In the genomic region with DNA sequence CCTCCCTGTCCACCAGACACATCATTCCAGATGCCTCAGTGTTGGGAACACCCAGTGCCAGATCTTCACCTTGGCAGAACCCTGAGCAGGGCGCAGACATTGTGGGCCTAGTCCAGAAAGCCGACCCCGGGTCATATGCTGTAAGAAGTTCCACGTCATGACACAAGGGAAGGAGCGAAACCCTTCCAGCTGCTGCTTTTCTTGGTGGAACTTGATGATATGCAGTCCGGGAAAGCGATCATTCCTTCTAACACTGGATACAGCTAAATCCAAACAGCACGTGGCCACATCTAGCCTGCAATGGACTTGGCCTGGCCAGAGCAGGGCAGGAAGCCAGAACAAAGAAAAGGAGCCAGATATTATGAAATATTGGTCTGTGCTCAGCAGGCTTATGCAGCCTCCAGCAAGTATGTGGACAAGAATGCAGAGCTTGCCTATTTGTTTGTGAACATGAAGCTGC, we compare ENCODE assay signal across 11 cellular contexts. TPM values are rescaled to one million over a fixed set of nuclear protein-coding genes. Genes with fewer than 3 reads are reported as not detected.
DNase-seq lines count a peak whose midpoint lies in the region; ATAC-seq, FAIRE-seq and TF ChIP-seq lines count a peak whose summit lies in the region.
"Had no signal": no experiment of that assay in that cellular context is flagged by ENCODE, and none has a peak within 500 bp of the region (broad histone marks: within the 10 kb centered on the region; RNA-seq: fewer than 3 reads in every experiment).

No MANE protein-coding gene starts in this region.

- peak; percentile 92 for DNase-seq in AG20443 (ENCODE audit: low spot score)
- peak; percentile 89 for DNase-seq in MCF 10A (ENCODE audit: unreplicated experiment)
- DNase-seq in left ventricle myocardium inferior: peak; percentile 79
- DNase-seq in pancreas: peak; percentile 65 to 87 (median 83)
- DNase-seq in WERI-Rb-1: no peak
- no peak for DNase-seq in GM10266 (ENCODE audit: extremely low spot score)
- DNase-seq in naive thymus-derived CD8-positive, alpha-beta T cell: no peak
- no peak for DNase-seq in AML-193 (lab: John Stamatoyannopoulos, UW)

- no peaks in the 10 kb centered on the region for H3K9me3 ChIP-seq in left ventricle myocardium inferior (replicated peaks)
- H3K9me3 ChIP-seq in pancreas: no peaks in the 10 kb centered on the region
- no peaks in the 10 kb centered on the region for H3K9me3 ChIP-seq in WERI-Rb-1 (ENCODE audit: severe bottlenecking)
- H3K9me3 ChIP-seq: BLaER1 treated with 17β-estradiol and CSF1 and Interleukin-3, amounts not matched to agents 10 nM and 100 nM had no signal

- H3K27me3 ChIP-seq in left ventricle myocardium inferior (ENCODE audit: low read depth) (no peaks in the 10 kb centered on the region), pancreas (no peaks in the 10 kb centered on the region), WERI-Rb-1 (ENCODE audit: insufficient read depth, low read depth, severe bottlenecking) (peaks cover 9% of the 10 kb centered on the region)
- H3K27me3 ChIP-seq: BLaER1 treated with 17β-estradiol and CSF1 and Interleukin-3, amounts not matched to agents 10 nM and 100 nM had no signal

- peak overlapping the region; percentile 23 for H3K4me3 ChIP-seq in left ventricle myocardium inferior
- no peak overlapping the region for H3K4me3 ChIP-seq in pancreas
- H3K4me3 ChIP-seq in WERI-Rb-1 (ENCODE audit: low read depth, low read length): no peak overlapping the region
- H3K4me3 ChIP-seq: BLaER1 treated with 17β-estradiol and CSF1 and Interleukin-3, amounts not matched to agents 10 nM and 100 nM had no signal

- H3K36me3 Mint-ChIP-seq in MCF 10A (ENCODE audit: insufficient read depth, unreplicated experiment): no peaks in the 10 kb centered on the region
- H3K36me3 Mint-ChIP-seq in naive thymus-derived CD8-positive, alpha-beta T cell: no peaks in the 10 kb centered on the region

- CTCF ChIA-PET in MCF 10A (lab: Yijun Ruan, JAX): interaction anchor here (0.6 to 1.3 kb wide), 2 partner anchors 223 to 502 kb away, joined by 3 to 4 read pairs; no protein-coding TSS in a partner anchor

- TF ChIP-seq CTCF in MCF 10A (IDR thresholded peaks at IDR 0.05; ENCODE audit: unreplicated experiment) (no peak), left ventricle myocardium inferior (IDR thresholded peaks at IDR 0.05; ENCODE audit: borderline replicate concordance) (no peak), pancreas (IDR thresholded peaks at IDR 0.05) (no peak), WERI-Rb-1 (IDR thresholded peaks at IDR 0.05; ENCODE audit: low read depth, low read length) (no peak), GM10266 (IDR thresholded peaks at IDR 0.05; ENCODE audit: control insufficient read depth, insufficient read depth, low read depth, missing control alignments) (no peak)

- peak overlapping the region; percentile 36 for H3K27ac Mint-ChIP-seq in MCF 10A (ENCODE audit: low read depth, unreplicated experiment)
- peak overlapping the region in 1 of 10 donors; percentile 43 for H3K27ac Mint-ChIP-seq in naive thymus-derived CD8-positive, alpha-beta T cell

- BruUV-seq in MCF 10A (replicated peaks; lab: Mats Ljungman, UMichigan): no TSS peak

- peak overlapping the region; percentile 73 for H3K27ac ChIP-seq in left ventricle myocardium inferior (replicated peaks)
- peak overlapping the region in 2 of 4 donors; percentile 50 to 61 for H3K27ac ChIP-seq in pancreas
- H3K27ac ChIP-seq in WERI-Rb-1: no peak overlapping the region
- H3K27ac ChIP-seq: BLaER1 treated with 17β-estradiol and CSF1 and Interleukin-3, amounts not matched to agents 10 nM and 100 nM; epithelial cell of prostate had no signal

- no peaks in the 10 kb centered on the region for H3K9me3 Mint-ChIP-seq in MCF 10A (ENCODE audit: unreplicated experiment)
- no peaks in the 10 kb centered on the region for H3K9me3 Mint-ChIP-seq in naive thymus-derived CD8-positive, alpha-beta T cell

- H3K4me1 ChIP-seq in left ventricle myocardium inferior (peaks cover 39% of the 10 kb centered on the region), pancreas (peaks cover 6 to 12% (median 6%) of the 10 kb centered on the region in 3 donors)

- intact Hi-C loops in MCF 10A (cut with micrococcal nuclease) (no loop called here), left ventricle myocardium inferior (cut with micrococcal nuclease) (no loop called here), pancreas (cut with DNase I) (no loop called here)

- H3K4me3 Mint-ChIP-seq in MCF 10A (ENCODE audit: unreplicated experiment): peak overlapping the region; percentile 30
- H3K4me3 Mint-ChIP-seq in naive thymus-derived CD8-positive, alpha-beta T cell: no peak overlapping the region

- peak; percentile 96 to 99 (median 97) for ATAC-seq in pancreas
- ATAC-seq in naive thymus-derived CD8-positive, alpha-beta T cell: no peak

- no peaks in the 10 kb centered on the region for H3K27me3 Mint-ChIP-seq in MCF 10A (ENCODE audit: insufficient read depth, unreplicated experiment)
- H3K27me3 Mint-ChIP-seq in naive thymus-derived CD8-positive, alpha-beta T cell: no peaks in the 10 kb centered on the region

- peaks cover 56% of the 10 kb centered on the region for H3K4me1 Mint-ChIP-seq in MCF 10A (ENCODE audit: insufficient read depth, unreplicated experiment)
- peaks cover 8 to 16% (median 9%) of the 10 kb centered on the region in 4 donors for H3K4me1 Mint-ChIP-seq in naive thymus-derived CD8-positive, alpha-beta T cell

- FAIRE-seq in pancreas (lab: Jason Lieb, UNC): peak; percentile 94

- POLR2A ChIA-PET in MCF 10A (lab: Yijun Ruan, JAX): interaction anchor here (1.7 to 1.9 kb wide), 2 partner anchors 19 to 39 kb away, joined by 5 read pairs; no protein-coding TSS in a partner anchor
- POLR2A ChIA-PET in naive thymus-derived CD8-positive, alpha-beta T cell (lab: Charles Lee): no interaction called here

- no peaks in the 10 kb centered on the region for H3K36me3 ChIP-seq in left ventricle myocardium inferior
- H3K36me3 ChIP-seq in pancreas: no peaks in the 10 kb centered on the region
- no peaks in the 10 kb centered on the region for H3K36me3 ChIP-seq in WERI-Rb-1
- H3K36me3 ChIP-seq: BLaER1 treated with 17β-estradiol and CSF1 and Interleukin-3, amounts not matched to agents 10 nM and 100 nM had no signal

- 21 to 22% methylated on average over 8 of the region's 8 CpGs for WGBS in pancreas, 2 donors

RNA-seq across cellular contexts. Expression of gene GASK1A, which starts 22.0 kb away (rescaled TPM):
- total RNA-seq in MCF 10A (2022) (not detected in 2 replicates), left ventricle myocardium inferior (1.6 TPM), pancreas (1 to 10 TPM; 1.2 to 5.8 (median 2.2) TPM)
- 1 to 10 TPM; 1.5 to 1.7 TPM for polyA plus RNA-seq in pancreas
- under 1 TPM in 1 of 2 experiments, not detected in 1; 0.14 TPM for total RNA-seq in naive thymus-derived CD8-positive, alpha-beta T cell
- under 1 TPM in 1 of 3 donors, not detected in 2; 0.09 TPM for polyA plus RNA-seq in naive thymus-derived CD8-positive, alpha-beta T cell
- total RNA-seq: RPMI7951 had no signal

Comparison
In these comparisons a context has a peak if more than half of its experiments do, and no peak if none do; other contexts are left out.
1. DNase-seq: peak in AG20443 (single experiment), MCF 10A (single experiment), left ventricle myocardium inferior (single experiment) and pancreas (6 of 6); none in WERI-Rb-1 (single experiment), GM10266 (single experiment), naive thymus-derived CD8-positive, alpha-beta T cell (0 of 10) and AML-193 (0 of 2).
2. ATAC-seq: peak in pancreas (4 of 4); none in naive thymus-derived CD8-positive, alpha-beta T cell (0 of 2).